ENCODE assay signal across 18 cellular contexts in the genomic region with DNA sequence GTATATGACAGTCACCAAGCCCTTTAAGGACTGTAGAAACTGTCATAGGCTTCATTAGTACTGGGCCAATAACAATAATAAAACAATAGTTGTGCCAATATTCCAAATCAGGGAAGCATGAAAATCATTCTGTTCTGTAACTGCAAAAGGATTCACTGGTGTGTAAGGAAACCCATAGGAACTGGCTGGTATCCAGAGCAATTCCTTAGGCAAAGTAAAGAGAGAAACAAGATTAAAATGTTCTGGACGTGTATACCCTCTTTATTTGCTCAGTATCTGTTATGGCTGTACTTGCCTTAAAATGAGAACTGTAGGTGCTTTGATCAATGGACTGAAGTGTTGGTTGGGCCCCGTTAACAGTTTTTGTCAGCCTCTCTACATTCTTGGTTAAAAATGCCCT.
"Had no signal": no experiment of that assay in that cellular context is flagged by ENCODE, and none has a peak within 500 bp of the region (broad histone marks: within the 10 kb centered on the region; RNA-seq: fewer than 3 reads in every experiment).

No MANE protein-coding gene starts in this region.

- H3K4me1 ChIP-seq: parathyroid adenoma had no signal

- H3K36me3 ChIP-seq: thoracic aorta, transverse colon had no signal

- H3K4me3 Mint-ChIP-seq: naive thymus-derived CD8-positive, alpha-beta T cell; stimulated activated naive B cell treated with anti-CD40 and anti-IgM and Interleukin-4, amounts not matched to agents 10 μg/mL and 1 μg/mL and 100 μg/mL, for 72 hours had no signal

- ATAC-seq: esophagus mucosa; heart left ventricle; mucosa of descending colon; naive thymus-derived CD8-positive, alpha-beta T cell; sciatic nerve; stimulated activated naive B cell treated with anti-CD40 and anti-IgM and Interleukin-4, amounts not matched to agents 10 μg/mL and 1 μg/mL and 100 μg/mL, for 72 hours had no signal

- H3K4me3 ChIP-seq: heart left ventricle, mucosa of descending colon, spleen, stomach, thoracic aorta, transverse colon had no signal

- H3K27me3 Mint-ChIP-seq: naive thymus-derived CD8-positive, alpha-beta T cell; stimulated activated naive B cell treated with anti-CD40 and anti-IgM and Interleukin-4, amounts not matched to agents 10 μg/mL and 1 μg/mL and 100 μg/mL, for 72 hours had no signal

- H3K27ac ChIP-seq: heart left ventricle, parathyroid adenoma, spleen, stomach, thoracic aorta, transverse colon had no signal

- H3K9ac ChIP-seq: parathyroid adenoma had no signal

- H3K9me3 Mint-ChIP-seq: naive thymus-derived CD8-positive, alpha-beta T cell; stimulated activated naive B cell treated with anti-CD40 and anti-IgM and Interleukin-4, amounts not matched to agents 10 μg/mL and 1 μg/mL and 100 μg/mL, for 72 hours had no signal

- H3K27me3 ChIP-seq: heart left ventricle, spleen, stomach, transverse colon had no signal

- H3K9me3 ChIP-seq: mucosa of descending colon, spleen, stomach, thoracic aorta, transverse colon had no signal

- H3K27ac Mint-ChIP-seq: stimulated activated naive B cell treated with anti-CD40 and anti-IgM and Interleukin-4, amounts not matched to agents 10 μg/mL and 1 μg/mL and 100 μg/mL, for 72 hours had no signal

- DNase-seq: effector memory CD4-positive, alpha-beta T cell; heart left ventricle; hypothalamus; islet precursor cell; mammary epithelial cell; mucosa of descending colon; naive thymus-derived CD8-positive, alpha-beta T cell; spleen; stimulated activated CD4-positive, alpha-beta T cell treated with anti-CD3 and anti-CD28 coated beads, Interleukin-15, amount 100 ng/mL, for 24 hours; stimulated activated CD4-positive, alpha-beta T cell treated with anti-CD3 and anti-CD28 coated beads, Interleukin-1b, Interleukin-23, amount 100 ng/mL, for 48 hours; stimulated activated CD4-positive, alpha-beta T cell treated with anti-CD3 and anti-CD28 coated beads, Interleukin-4, amount 100 ng/mL, for 24 hours; stimulated activated naive B cell treated with anti-CD40 and anti-IgM and Interleukin-4, amounts not matched to agents 10 μg/mL and 1 μg/mL and 100 μg/mL, for 72 hours; stomach; transverse colon had no signal
